10 cellular contexts compared by ENCODE assay signal in genomic region chr10:75612904-75613684, GRCh38.
DNase-seq lines count a peak whose midpoint lies in the region; ATAC-seq and TF ChIP-seq lines count a peak whose summit lies in the region.
"Had no signal": no experiment of that assay in that cellular context is flagged by ENCODE, and none has a peak within 500 bp of the region (broad histone marks: within the 10 kb centered on the region; RNA-seq: fewer than 3 reads in every experiment).

No MANE protein-coding gene starts in this region.

- TF ChIP-seq CTCF in fibroblast of mammary gland (conservative IDR thresholded peaks at IDR 0.05; ENCODE audit: control insufficient read depth, insufficient read depth, low read depth, low read length), result no peak
- no peak for TF ChIP-seq CTCF in sigmoid colon (IDR thresholded peaks at IDR 0.05)

- no peak overlapping the region for H3K56ac ChIP-seq in mesendoderm (ENCODE audit: low read length)

- H4K8ac ChIP-seq in mesendoderm (ENCODE audit: low read depth, low read length), result no peak overlapping the region

- H3K9me3 ChIP-seq in MG63 (no peaks in the 10 kb centered on the region), sigmoid colon (no peaks in the 10 kb centered on the region), HAP-1 (no peaks in the 10 kb centered on the region)

- H2AK5ac ChIP-seq in mesendoderm (ENCODE audit: low read length), result no peak overlapping the region

- ATAC-seq in GM19463 (IDR thresholded peaks at IDR 0.05; ENCODE audit: unreplicated experiment), result peak; percentile 28
- ATAC-seq: activated CD8-positive, alpha-beta T cell treated with anti-CD3 and anti-CD28 coated beads, Interleukin-2, amount 10 ng/mL, durations not matched to agents 7 days and 5 days had no signal

- H3K4me1 ChIP-seq in sigmoid colon (peaks cover 0 to 24% (median 16%) of the 10 kb centered on the region in 4 donors), mesendoderm (ENCODE audit: control insufficient read depth, low read depth, low read length) (no peaks in the 10 kb centered on the region), HAP-1 (no peaks in the 10 kb centered on the region)

- H3K79me2 ChIP-seq in mesendoderm (ENCODE audit: control insufficient read depth, insufficient read depth, low read length), result no peaks in the 10 kb centered on the region

- H3K4ac ChIP-seq in mesendoderm (ENCODE audit: low read depth, low read length), result no peak overlapping the region

- H3K79me1 ChIP-seq in mesendoderm (ENCODE audit: low read length), result no peaks in the 10 kb centered on the region

- peak; percentile 3 for DNase-seq in MG63
- DNase-seq in fibroblast of mammary gland (ENCODE audit: low read depth), result peak; percentile 82
- no peak for DNase-seq in sigmoid colon
- DNase-seq in D341Med (ENCODE audit: low spot score), result no peak
- no peak for DNase-seq in mesendoderm
- no peak for DNase-seq in HAP-1 (ENCODE audit: low spot score in 2 of 2)
- no peak for DNase-seq in activated CD4-positive, alpha-beta T cell treated with anti-CD3 and anti-CD28 coated beads for 48 hours
- DNase-seq: activated CD8-positive, alpha-beta T cell treated with anti-CD3 and anti-CD28 coated beads, Interleukin-2, amount 10 ng/mL, durations not matched to agents 7 days and 5 days; stimulated activated CD4-positive, alpha-beta T cell treated with anti-CD3 and anti-CD28 coated beads, Interleukin-12 subunit alpha, Interleukin-12 subunit beta, amount 100 ng/mL, for 4 hours had no signal

- no peak overlapping the region for H3K4me3 ChIP-seq in MG63
- H3K4me3 ChIP-seq in fibroblast of mammary gland (ENCODE audit: control insufficient read depth, low read depth, low read length), result no peak overlapping the region
- no peak overlapping the region for H3K4me3 ChIP-seq in sigmoid colon
- no peak overlapping the region for H3K4me3 ChIP-seq in mesendoderm (ENCODE audit: low read length)
- no peak overlapping the region for H3K4me3 ChIP-seq in HAP-1

- H3K27me3 ChIP-seq in MG63 (no peaks in the 10 kb centered on the region), sigmoid colon (no peaks in the 10 kb centered on the region), mesendoderm (ENCODE audit: insufficient read depth, low read length, poor library complexity) (no peaks in the 10 kb centered on the region), HAP-1 (ENCODE audit: low read depth) (peaks cover 2% of the 10 kb centered on the region; the same call in 1 of the 2 replicates)

- no peak for TF ChIP-seq EP300 in sigmoid colon (IDR thresholded peaks at IDR 0.05)

- no peak overlapping the region for H2BK15ac ChIP-seq in mesendoderm (replicated peaks; ENCODE audit: low read depth)

- no peak overlapping the region for H4K5ac ChIP-seq in mesendoderm (ENCODE audit: low read length)

- H3K23ac ChIP-seq in mesendoderm (ENCODE audit: low read length), result no peak overlapping the region

- no peak overlapping the region for H3K18ac ChIP-seq in mesendoderm (ENCODE audit: low read length)

- H3K27ac ChIP-seq in sigmoid colon (peak overlapping the region in 3 of 4 donors; percentile 10 to 46 (median 36)), mesendoderm (ENCODE audit: low read depth, low read length) (no peak overlapping the region)

- H3K36me3 ChIP-seq in MG63 (no peaks in the 10 kb centered on the region), sigmoid colon (no peaks in the 10 kb centered on the region), mesendoderm (ENCODE audit: control insufficient read depth, insufficient read depth, low read length) (no peaks in the 10 kb centered on the region), HAP-1 (replicated peaks) (no peaks in the 10 kb centered on the region)

- WGBS in sigmoid colon, 2 donors, result 31 to 54% methylated on average over 5 of the region's 5 CpGs
- no CpG with 5 or more reads among the region's 5 CpGs for WGBS in mesendoderm (ENCODE audit: extremely low coverage, insufficient coverage, low lambda C conversion rate)

- no peak overlapping the region for H3K9ac ChIP-seq in mesendoderm (ENCODE audit: low read length)

- in situ Hi-C loops in HAP-1 (cut with MboI; ENCODE audit: low sequenced_read_pairs), result no loop called here

- H2BK120ac ChIP-seq in mesendoderm (ENCODE audit: low read depth, low read length), result no peak overlapping the region

- intact Hi-C loops in sigmoid colon (cut with DNase I), result no loop called here

- H2BK5ac ChIP-seq in mesendoderm (ENCODE audit: low read length), result no peak overlapping the region

- TF ChIP-seq POLR2A in sigmoid colon (IDR thresholded peaks at IDR 0.05), result no peak

- H3K4me2 ChIP-seq in mesendoderm (ENCODE audit: low read length), result no peak overlapping the region

Comparison
In these comparisons a context has a peak if more than half of its experiments do, and no peak if none do; other contexts are left out.
1. DNase-seq: peak in MG63 (single experiment) and fibroblast of mammary gland (single experiment); none in sigmoid colon (single experiment), D341Med (single experiment), mesendoderm (single experiment), HAP-1 (0 of 2) and activated CD4-positive, alpha-beta T cell treated with anti-CD3 and anti-CD28 coated beads for 48 hours (single experiment).